19 cellular contexts compared by ENCODE assay signal in the genomic region with DNA sequence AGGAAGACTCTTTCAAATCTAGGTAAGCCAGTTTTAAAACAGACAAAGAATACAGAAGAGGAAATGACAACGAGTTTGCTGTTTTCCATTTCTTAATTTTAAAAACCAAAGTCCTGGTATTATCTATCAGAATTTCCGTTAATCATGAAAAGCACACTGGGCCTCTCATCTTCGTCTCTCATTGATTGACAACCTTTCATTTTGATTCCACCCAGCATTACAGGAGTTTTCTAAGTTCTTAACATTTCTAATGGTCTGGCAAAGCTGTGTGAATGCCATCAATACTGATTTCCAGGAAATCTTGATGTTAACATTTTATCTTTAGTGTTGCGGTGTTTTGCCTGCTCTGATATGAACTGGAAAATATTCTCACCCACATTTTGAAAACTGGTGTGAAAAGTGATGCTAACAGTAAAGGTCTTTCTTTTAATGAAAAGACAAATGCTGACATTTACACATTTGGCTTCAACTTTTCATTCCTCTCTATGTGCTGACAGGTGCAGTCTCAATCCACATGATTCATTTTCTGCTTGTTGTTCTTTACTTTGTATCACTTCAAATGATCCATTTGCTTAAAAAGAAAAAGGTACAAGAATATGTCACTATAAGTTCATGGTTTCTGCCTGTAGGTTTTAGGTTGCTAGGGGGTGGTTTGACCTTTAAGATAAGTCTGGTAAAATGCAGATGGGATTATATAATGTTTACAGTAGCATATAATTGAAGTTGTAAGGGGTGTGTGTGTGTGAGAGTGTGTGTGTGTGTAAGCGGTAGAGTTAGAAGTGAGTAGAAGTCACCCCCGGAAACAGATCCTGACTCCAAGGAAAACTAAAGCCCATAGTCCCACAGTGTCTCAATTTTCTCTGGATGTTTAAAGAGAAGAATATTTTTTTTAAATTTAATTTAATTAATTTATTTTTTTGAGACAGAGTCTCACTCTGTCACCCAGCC. TPM values are rescaled to one million over a fixed set of nuclear protein-coding genes. Genes with fewer than 3 reads are reported as not detected.
"Had no signal": no experiment of that assay in that cellular context is flagged by ENCODE, and none has a peak within 500 bp of the region (broad histone marks: within the 10 kb centered on the region; RNA-seq: fewer than 3 reads in every experiment).

No MANE protein-coding gene starts in this region.

- DNase-seq: activated CD4-positive, alpha-beta T cell treated with anti-CD3 and anti-CD28 coated beads, Interleukin-2, amount 10 ng/mL, durations not matched to agents 24 days and 14 days; glutamatergic neuron; immature natural killer cell; lower lobe of right lung; naive B cell; nucleus accumbens; SIG-M5; stimulated activated CD4-positive, alpha-beta T cell treated with anti-CD3 and anti-CD28 coated beads, Interleukin-12 subunit alpha, Interleukin-12 subunit beta, amount 100 ng/mL, for 4 hours; stomach had no signal

- H3K27me3 ChIP-seq: stomach had no signal

- H3K4me3 Mint-ChIP-seq: activated CD4-positive, alpha-beta T cell treated with anti-CD3 and anti-CD28 coated beads, Interleukin-2, amount 10 ng/mL, durations not matched to agents 24 days and 14 days; activated naive CD4-positive, alpha-beta T cell treated with anti-CD3 and anti-CD28 coated beads, Interleukin-2, amount 50 U/mL, for 24 hours; immature natural killer cell; mesothelial cell of epicardium; naive B cell; T-helper 2 cell treated with Interferon-gamma antibody and Interleukin-4, amounts not matched to agents 5 μg/mL and 100 μg/mL, for 36 hours had no signal

- H3K36me3 Mint-ChIP-seq: activated naive CD4-positive, alpha-beta T cell treated with anti-CD3 and anti-CD28 coated beads, Interleukin-2, amount 50 U/mL, for 24 hours; immature natural killer cell; mesothelial cell of epicardium; naive B cell had no signal

- H3K27ac Mint-ChIP-seq: activated CD4-positive, alpha-beta T cell treated with anti-CD3 and anti-CD28 coated beads, Interleukin-2, amount 10 ng/mL, durations not matched to agents 24 days and 14 days; activated naive CD4-positive, alpha-beta T cell treated with anti-CD3 and anti-CD28 coated beads, Interleukin-2, amount 50 U/mL, for 24 hours; immature natural killer cell; mesothelial cell of epicardium; T-helper 2 cell treated with Interferon-gamma antibody and Interleukin-4, amounts not matched to agents 5 μg/mL and 100 μg/mL, for 36 hours had no signal

- H3K27me3 Mint-ChIP-seq: activated CD4-positive, alpha-beta T cell treated with anti-CD3 and anti-CD28 coated beads, Interleukin-2, amount 10 ng/mL, durations not matched to agents 24 days and 14 days; activated naive CD4-positive, alpha-beta T cell treated with anti-CD3 and anti-CD28 coated beads, Interleukin-2, amount 50 U/mL, for 24 hours had no signal

- H3K4me1 ChIP-seq: lower lobe of right lung, prostate gland, stomach had no signal

- H3K9me3 Mint-ChIP-seq: activated CD4-positive, alpha-beta T cell treated with anti-CD3 and anti-CD28 coated beads, Interleukin-2, amount 10 ng/mL, durations not matched to agents 24 days and 14 days; activated naive CD4-positive, alpha-beta T cell treated with anti-CD3 and anti-CD28 coated beads, Interleukin-2, amount 50 U/mL, for 24 hours; immature natural killer cell; mesothelial cell of epicardium; naive B cell; T-helper 2 cell treated with Interferon-gamma antibody and Interleukin-4, amounts not matched to agents 5 μg/mL and 100 μg/mL, for 36 hours had no signal

- ATAC-seq: esophagus mucosa had no signal

- H3K9me3 ChIP-seq: lower lobe of right lung, prostate gland, stomach, thoracic aorta had no signal

- H3K27ac ChIP-seq: lower lobe of right lung, prostate gland, stomach, thoracic aorta, VCaP had no signal

- H3K36me3 ChIP-seq: lower lobe of right lung, prostate gland, stomach, thoracic aorta had no signal

- H3K4me3 ChIP-seq: lower lobe of right lung, prostate gland, stomach, thoracic aorta had no signal

- H3K4me1 Mint-ChIP-seq: immature natural killer cell, mesothelial cell of epicardium, naive B cell had no signal

RNA-seq across cellular contexts. Expression of a gene that starts 29.5 kb away (rescaled TPM):
- total RNA-seq: activated CD4-positive, alpha-beta T cell treated with anti-CD3 and anti-CD28 coated beads, Interleukin-2, amount 10 ng/mL, durations not matched to agents 24 days and 14 days; chondrocyte; dermis microvascular lymphatic vessel endothelial cell; esophagus mucosa; lower lobe of right lung; mesothelial cell of epicardium; prostate gland; stomach; thoracic aorta; urinary bladder had no signal
- polyA plus RNA-seq: immature natural killer cell, stomach, urinary bladder had no signal

RNA-seq across cellular contexts. Expression of a gene that starts 38.5 kb away (rescaled TPM):
- total RNA-seq: urinary bladder had no signal

RNA-seq across cellular contexts. Expression of a gene that starts 47.0 kb away (rescaled TPM):
- total RNA-seq: activated CD4-positive, alpha-beta T cell treated with anti-CD3 and anti-CD28 coated beads, Interleukin-2, amount 10 ng/mL, durations not matched to agents 24 days and 14 days; chondrocyte; dermis microvascular lymphatic vessel endothelial cell; esophagus mucosa; lower lobe of right lung; mesothelial cell of epicardium; prostate gland; stomach; thoracic aorta; urinary bladder had no signal
- polyA plus RNA-seq: immature natural killer cell, stomach, urinary bladder had no signal

RNA-seq across cellular contexts. Expression of a gene that starts 50.6 kb away (rescaled TPM):
- total RNA-seq: activated CD4-positive, alpha-beta T cell treated with anti-CD3 and anti-CD28 coated beads, Interleukin-2, amount 10 ng/mL, durations not matched to agents 24 days and 14 days; chondrocyte; dermis microvascular lymphatic vessel endothelial cell; esophagus mucosa; lower lobe of right lung; mesothelial cell of epicardium; prostate gland; stomach; thoracic aorta; urinary bladder had no signal
- polyA plus RNA-seq: immature natural killer cell, stomach, urinary bladder had no signal

RNA-seq across cellular contexts. Expression of a gene that starts 57.3 kb away (rescaled TPM):
- total RNA-seq: activated CD4-positive, alpha-beta T cell treated with anti-CD3 and anti-CD28 coated beads, Interleukin-2, amount 10 ng/mL, durations not matched to agents 24 days and 14 days had no signal
- polyA plus RNA-seq: immature natural killer cell had no signal
